ENCODE assay signal across 8 cellular contexts in genomic region chr3:197737319-197737649, GRCh38. TPM values are rescaled to one million over a fixed set of nuclear protein-coding genes. Genes with fewer than 3 reads are reported as not detected.
DNase-seq lines count a peak whose midpoint lies in the region; ATAC-seq, FAIRE-seq and TF ChIP-seq lines count a peak whose summit lies in the region.

No MANE protein-coding gene starts in this region.

- no peak for TF ChIP-seq RAD21 in K562 (CRISPR knock-in tag; conservative IDR thresholded peaks at IDR 0.05 in 1 of 2, IDR thresholded peaks at IDR 0.05 in 1 of 2)

- peak overlapping the region; percentile 77 to 90; a peak in 3 of 4 replicates for H3K9ac ChIP-seq in K562 (ENCODE audit: insufficient read depth in 1 of 2, low read depth in 2 of 2, low read length in 2 of 2)

- TF ChIP-seq POLR2A in K562 (conservative IDR thresholded peaks at IDR 0.05) (no peak), uterus (IDR thresholded peaks at IDR 0.05) (no peak)

- H3K9me1 ChIP-seq in K562 (ENCODE audit: control insufficient read depth, insufficient read depth, low read length) = no peaks in the 10 kb centered on the region

- CTCF ChIA-PET in K562 (lab: Yijun Ruan, JAX; ENCODE audit: low intra/inter-chr PET ratio) = no interaction called here

- DNase-seq in cardiac muscle cell (ENCODE audit: low read depth in 1 of 2, low spot score in 1 of 2) (no peak), left cardiac atrium (no peak), K562 (ENCODE audit: extremely low read depth in 1 of 4, low spot score in 3 of 4) (no peak), lower lobe of right lung (no peak), uterus (no peak), EL (no peak)

- no peak for ATAC-seq in left cardiac atrium
- no peak; the same call in 2 of the 3 replicates for ATAC-seq in K562
- ATAC-seq in lower lobe of right lung = peak in 1 of 2 donors; percentile 8
- no peak for ATAC-seq in GM21825 (IDR thresholded peaks at IDR 0.05; ENCODE audit: unreplicated experiment)
- no peak for ATAC-seq in HG03139 (IDR thresholded peaks at IDR 0.05; ENCODE audit: unreplicated experiment)

- peak overlapping the region; percentile 81 for H3K4me2 ChIP-seq in K562 (ENCODE audit: insufficient read depth, low read length)

- in situ Hi-C loops in K562 (cut with MboI) = no loop called here

- H3K27me3 ChIP-seq in cardiac muscle cell = no peaks in the 10 kb centered on the region
- H3K27me3 ChIP-seq in K562 (ENCODE audit: control insufficient read depth in 2 of 2, insufficient read depth in 2 of 2, low read length in 2 of 2) = no peaks in the 10 kb centered on the region
- no peaks in the 10 kb centered on the region for H3K27me3 ChIP-seq in lower lobe of right lung (ENCODE audit: low read depth)
- H3K27me3 ChIP-seq in uterus = no peaks in the 10 kb centered on the region

- BruUV-seq in K562 (replicated peaks; lab: Mats Ljungman, UMichigan) = TSS peak; percentile 91

- peaks cover 50% of the 10 kb centered on the region for H3K79me2 ChIP-seq in K562 (ENCODE audit: control insufficient read depth, insufficient read depth, low read length)

- H3K4me1 ChIP-seq in cardiac muscle cell (ENCODE audit: low read depth) (peaks cover 7% of the 10 kb centered on the region), K562 (replicated peaks in 1 of 2; ENCODE audit: control insufficient read depth in 2 of 2, insufficient read depth in 2 of 2, low read length in 2 of 2) (peaks cover 20 to 24% of the 10 kb centered on the region in 2 experiments), lower lobe of right lung (peaks cover 27% of the 10 kb centered on the region), uterus (peaks cover 0 to 4% of the 10 kb centered on the region in 2 donors)

- H3K27ac ChIP-seq in cardiac muscle cell = peak overlapping the region; percentile 84
- peak overlapping the region; percentile 76 for H3K27ac ChIP-seq in K562 (ENCODE audit: extremely low read depth, low read depth, low read length)
- H3K27ac ChIP-seq in lower lobe of right lung = peak overlapping the region; percentile 88
- peak overlapping the region; percentile 73 to 89 for H3K27ac ChIP-seq in uterus

- peak overlapping the region; percentile 89 for H2AFZ ChIP-seq in K562 (ENCODE audit: low read depth, low read length)

- intact Hi-C loops in left cardiac atrium (cut with DNase I) (no loop called here), K562 (cut with micrococcal nuclease) (loop anchor here (10.0 kb wide), 1 partner anchor 218 kb away; the partner anchor contains the start of gene RPL35A), lower lobe of right lung (cut with DNase I) (no loop called here), uterus (cut with DNase I; ENCODE audit: low total_unique reads) (no loop called here)

- H4K20me1 ChIP-seq in K562 (replicated peaks; ENCODE audit: control insufficient read depth, insufficient read depth, low read length) = no peaks in the 10 kb centered on the region

- H3K36me3 ChIP-seq in cardiac muscle cell (no peaks in the 10 kb centered on the region), K562 (ENCODE audit: control insufficient read depth, insufficient read depth, low read length) (peaks cover 6% of the 10 kb centered on the region; the same call in 1 of the 3 replicates), lower lobe of right lung (no peaks in the 10 kb centered on the region), uterus (no peaks in the 10 kb centered on the region)

- TF ChIP-seq CTCF in cardiac muscle cell (IDR thresholded peaks at IDR 0.05; ENCODE audit: low read depth, low read length) (no peak), K562 (IDR thresholded peaks at IDR 0.05 in 2 of 3, conservative IDR thresholded peaks at IDR 0.05 in 1 of 3; ENCODE audit: insufficient read depth in 2 of 3, low read depth in 1 of 3, low read length in 3 of 3) (no peak), lower lobe of right lung (IDR thresholded peaks at IDR 0.05) (no peak), uterus (IDR thresholded peaks at IDR 0.05) (no peak)

- POLR2A ChIA-PET in K562 (lab: Yijun Ruan, JAX) = interaction anchor here (0.8 kb wide), 1 partner anchor 12 kb away, joined by 3 read pairs; no protein-coding TSS in a partner anchor

- no peak for FAIRE-seq in K562 (lab: Jason Lieb, UNC)

- 0% methylated on average over 6 of the region's 6 CpGs for WGBS in K562 (ENCODE audit: insufficient coverage, low coverage, missing lambda C conversion rate)

- H3K4me3 ChIP-seq in cardiac muscle cell (peak overlapping the region; percentile 82), K562 (peak overlapping the region; percentile 90), lower lobe of right lung (peak overlapping the region; percentile 93), uterus (peak overlapping the region; percentile 57 to 85)

- no peak for TF ChIP-seq EP300 in K562 (IDR thresholded peaks at IDR 0.05; ENCODE audit: low read length)

- H3K9me3 ChIP-seq in cardiac muscle cell (ENCODE audit: low read depth) = no peaks in the 10 kb centered on the region
- no peaks in the 10 kb centered on the region for H3K9me3 ChIP-seq in K562 (replicated peaks; ENCODE audit: control insufficient read depth, insufficient read depth, low read depth, low read length)
- no peaks in the 10 kb centered on the region for H3K9me3 ChIP-seq in lower lobe of right lung
- H3K9me3 ChIP-seq in uterus = no peaks in the 10 kb centered on the region

RNA-seq across cellular contexts. Expression of gene RUBCN, which starts 0.6 kb away (rescaled TPM):
- total RNA-seq in cardiac muscle cell = 32.2 and 46.2 TPM in 2 replicates
- 15.4 and 17.4 TPM in 2 replicates for polyA plus RNA-seq in cardiac muscle cell
- 10 to 100 TPM; 14.0 to 22.7 TPM for total RNA-seq in left cardiac atrium
- total RNA-seq in K562 (2011; cell fraction: chromatin; rRNA removed; ENCODE audit: low replicate concordance) = 71.3 and 88.5 TPM in 2 replicates
- total RNA-seq in K562 (2011; cell fraction: nucleolus; rRNA removed) = 44.5 and 49.2 TPM in 2 replicates
- 48.2 and 50.5 TPM in 2 replicates for total RNA-seq in K562 (2011; cell fraction: nucleoplasm; rRNA removed)
- 12.8 and 17.5 TPM in 2 replicates for total RNA-seq in K562 (2014; rRNA removed)
- 7.9 and 8.7 TPM in 2 replicates for total RNA-seq in K562 (2014; rRNA removed; fragmentation: Illumina TruSeq; extraction: Trizol)
- 9.3 and 10.0 TPM in 2 replicates for total RNA-seq in K562 (2015; rRNA removed; fragmentation: Illumina TruSeq; extraction: Trizol)
- total RNA-seq in K562 (2021) = 24.0 and 24.4 TPM in 2 replicates
- polyA plus RNA-seq in K562 (2011; rRNA removed) = 13.4 and 20.8 TPM in 2 replicates
- 12.4 and 14.0 TPM in 2 replicates for polyA plus RNA-seq in K562 (2011; cell fraction: cytosol; rRNA removed)
- 29.7 and 37.4 TPM in 2 replicates for polyA plus RNA-seq in K562 (2011; cell fraction: nucleus; rRNA removed)
- polyA plus RNA-seq in K562 (2012) = 12.3 and 12.8 TPM in 2 replicates
- 13.4 and 14.2 TPM in 2 replicates for polyA plus RNA-seq in K562 (2014; fragmentation: Illumina TruSeq; extraction: Trizol)
- polyA plus RNA-seq in K562 (2014; fragmentation: Nextera tagmentation; extraction: Ambion mirVana) = 1 to 10 TPM; 8.4 to 9.3 TPM
- 11.8 and 11.9 TPM in 2 replicates for polyA plus RNA-seq in K562 (2014; rRNA removed)
- 21.3 and 23.2 TPM in 2 replicates for polyA minus RNA-seq in K562 (2011; rRNA and poly(A)+ RNA removed)
- polyA minus RNA-seq in K562 (2011; cell fraction: cytosol; rRNA and poly(A)+ RNA removed) = 15.6 and 20.1 TPM in 2 replicates
- 18.7 and 27.2 TPM in 2 replicates for polyA minus RNA-seq in K562 (2011; cell fraction: nucleus; rRNA and poly(A)+ RNA removed)
- total RNA-seq in lower lobe of right lung = 33.1 TPM
- total RNA-seq in uterus = 10 to 100 TPM in 3 of 4 donors, 1 to 10 TPM in 1; 8.2 to 36.4 (median 13.9) TPM

RNA-seq across cellular contexts. Expression of gene FYTTD1, which starts 12.4 kb away (rescaled TPM):
- total RNA-seq in cardiac muscle cell = 24.3 and 46.8 TPM in 2 replicates
- polyA plus RNA-seq in cardiac muscle cell = 62.8 and 65.9 TPM in 2 replicates
- 10 to 100 TPM; 51.5 to 74.9 TPM for total RNA-seq in left cardiac atrium
- total RNA-seq in K562 (2011; cell fraction: chromatin; rRNA removed; ENCODE audit: low replicate concordance) = 9.2 and 23.4 TPM in 2 replicates
- 6.2 and 7.2 TPM in 2 replicates for total RNA-seq in K562 (2011; cell fraction: nucleolus; rRNA removed)
- 13.4 and 20.8 TPM in 2 replicates for total RNA-seq in K562 (2011; cell fraction: nucleoplasm; rRNA removed)
- total RNA-seq in K562 (2014; rRNA removed) = 105 and 106 TPM in 2 replicates
- 82.1 and 94.8 TPM in 2 replicates for total RNA-seq in K562 (2014; rRNA removed; fragmentation: Illumina TruSeq; extraction: Trizol)
- total RNA-seq in K562 (2015; rRNA removed; fragmentation: Illumina TruSeq; extraction: Trizol) = 67.5 and 77.6 TPM in 2 replicates
- 76.3 and 83.8 TPM in 2 replicates for total RNA-seq in K562 (2021)
- 53.4 and 64.9 TPM in 2 replicates for polyA plus RNA-seq in K562 (2011; rRNA removed)
- polyA plus RNA-seq in K562 (2011; cell fraction: cytosol; rRNA removed) = 11.2 and 17.6 TPM in 2 replicates
- 8.3 and 15.6 TPM in 2 replicates for polyA plus RNA-seq in K562 (2011; cell fraction: nucleus; rRNA removed)
- polyA plus RNA-seq in K562 (2012) = 47.8 and 58.7 TPM in 2 replicates
- polyA plus RNA-seq in K562 (2014; fragmentation: Illumina TruSeq; extraction: Trizol) = 72.1 and 87.6 TPM in 2 replicates
- 10 to 100 TPM; 35.7 to 47.5 TPM for polyA plus RNA-seq in K562 (2014; fragmentation: Nextera tagmentation; extraction: Ambion mirVana)
- 47.2 and 48.9 TPM in 2 replicates for polyA plus RNA-seq in K562 (2014; rRNA removed)
- 80.8 and 120 TPM in 2 replicates for polyA minus RNA-seq in K562 (2011; rRNA and poly(A)+ RNA removed)
- polyA minus RNA-seq in K562 (2011; cell fraction: cytosol; rRNA and poly(A)+ RNA removed) = 29.3 and 41.4 TPM in 2 replicates
- 5.9 and 10.3 TPM in 2 replicates for polyA minus RNA-seq in K562 (2011; cell fraction: nucleus; rRNA and poly(A)+ RNA removed)
- 37.7 TPM for total RNA-seq in lower lobe of right lung
- 100 to 1,000 TPM in 1 of 4 donors, 10 to 100 TPM in 3; 22.5 to 100 (median 45.5) TPM for total RNA-seq in uterus

RNA-seq across cellular contexts. Expression of gene LRCH3, which starts 53.8 kb away (rescaled TPM):
- 25.1 and 38.9 TPM in 2 replicates for total RNA-seq in cardiac muscle cell
- polyA plus RNA-seq in cardiac muscle cell = 34.0 and 36.7 TPM in 2 replicates
- 10 to 100 TPM; 21.3 to 35.3 TPM for total RNA-seq in left cardiac atrium
- total RNA-seq in K562 (2011; cell fraction: chromatin; rRNA removed; ENCODE audit: low replicate concordance) = 161 and 276 TPM in 2 replicates
- 65.2 and 96.1 TPM in 2 replicates for total RNA-seq in K562 (2011; cell fraction: nucleolus; rRNA removed)
- 143 and 236 TPM in 2 replicates for total RNA-seq in K562 (2011; cell fraction: nucleoplasm; rRNA removed)
- total RNA-seq in K562 (2014; rRNA removed) = 39.0 and 40.6 TPM in 2 replicates
- total RNA-seq in K562 (2014; rRNA removed; fragmentation: Illumina TruSeq; extraction: Trizol) = 26.6 and 33.1 TPM in 2 replicates
- total RNA-seq in K562 (2015; rRNA removed; fragmentation: Illumina TruSeq; extraction: Trizol) = 32.6 and 33.7 TPM in 2 replicates
- total RNA-seq in K562 (2021) = 28.6 and 29.2 TPM in 2 replicates
- 75.3 and 78.4 TPM in 2 replicates for polyA plus RNA-seq in K562 (2011; rRNA removed)
- 32.3 and 52.2 TPM in 2 replicates for polyA plus RNA-seq in K562 (2011; cell fraction: cytosol; rRNA removed)
- polyA plus RNA-seq in K562 (2011; cell fraction: nucleus; rRNA removed) = 110 and 115 TPM in 2 replicates
- 16.3 and 17.8 TPM in 2 replicates for polyA plus RNA-seq in K562 (2012)
- polyA plus RNA-seq in K562 (2014; fragmentation: Illumina TruSeq; extraction: Trizol) = 55.1 and 56.8 TPM in 2 replicates
- polyA plus RNA-seq in K562 (2014; fragmentation: Nextera tagmentation; extraction: Ambion mirVana) = 1 to 10 TPM; 4.6 to 5.4 TPM
- polyA plus RNA-seq in K562 (2014; rRNA removed) = 30.3 and 112 TPM in 2 replicates
- polyA minus RNA-seq in K562 (2011; rRNA and poly(A)+ RNA removed) = 132 and 162 TPM in 2 replicates
- 27.7 and 35.1 TPM in 2 replicates for polyA minus RNA-seq in K562 (2011; cell fraction: cytosol; rRNA and poly(A)+ RNA removed)
- polyA minus RNA-seq in K562 (2011; cell fraction: nucleus; rRNA and poly(A)+ RNA removed) = 33.9 and 66.8 TPM in 2 replicates
- 35.7 TPM for total RNA-seq in lower lobe of right lung
- total RNA-seq in uterus = 100 to 1,000 TPM in 2 of 4 donors, 10 to 100 TPM in 2; 73.5 to 108 (median 100) TPM
